Comparison of ENCODE assay signal across 1 cellular context in the genomic region with DNA sequence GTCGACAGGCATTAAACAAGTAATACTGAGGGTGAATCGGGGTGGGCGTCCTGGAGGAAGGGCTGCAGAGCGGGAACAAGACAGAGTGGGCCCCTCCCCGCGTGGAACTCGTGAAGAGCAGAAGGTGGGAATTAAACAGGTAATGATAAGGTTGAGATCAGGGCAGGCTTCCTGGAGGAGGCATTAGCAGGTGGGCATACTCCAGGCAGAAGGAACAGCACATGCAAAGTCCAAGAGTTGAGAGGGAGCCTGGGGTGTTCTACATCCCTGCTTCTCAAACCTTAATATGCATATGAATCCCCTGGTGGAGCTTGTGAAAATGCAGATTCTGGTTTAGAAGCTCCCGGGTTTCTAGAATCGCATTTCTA.
TF ChIP-seq lines count a peak whose summit lies in the region.

No MANE protein-coding gene starts in this region.

TF ChIP-seq in HEK293, 187 proteins besides CTCF, POLR2A, EP300 and RAD21:
- TF ChIP-seq ZNF24 (tag by site-specific recombination; IDR thresholded peaks at IDR 0.05) (no peak), ZNF692 (tag by site-specific recombination; IDR thresholded peaks at IDR 0.05) (peak; percentile 83), ZFP69B (tag by site-specific recombination; IDR thresholded peaks at IDR 0.05) (peak; percentile 81)
